Comparison of ENCODE assay signal across 19 cellular contexts in genomic region chr7:47906883-47907282, GRCh38. TPM values are rescaled to one million over a fixed set of nuclear protein-coding genes. Genes with fewer than 3 reads are reported as not detected.
DNase-seq lines count a peak whose midpoint lies in the region; ATAC-seq, FAIRE-seq and TF ChIP-seq lines count a peak whose summit lies in the region.
"Had no signal": no experiment of that assay in that cellular context is flagged by ENCODE, and none has a peak within 500 bp of the region (broad histone marks: within the 10 kb centered on the region; RNA-seq: fewer than 3 reads in every experiment).

No MANE protein-coding gene starts in this region.

- H3K36me3 ChIP-seq in Panc1 (ENCODE audit: control insufficient read depth, insufficient read depth, low read length): no peaks in the 10 kb centered on the region
- no peaks in the 10 kb centered on the region for H3K36me3 ChIP-seq in HepG2 (replicated peaks in 1 of 2; ENCODE audit: control insufficient read depth in 1 of 2, insufficient read depth in 2 of 2, low read length in 2 of 2)

- no peak overlapping the region for H2AFZ ChIP-seq in HepG2 (ENCODE audit: low read length)

- POLR2A ChIA-PET in Panc1 (lab: Charles Lee) (no interaction called here), HepG2 (lab: Yijun Ruan, JAX) (no interaction called here)

- DNase-seq in LNCaP clone FGC (ENCODE audit: low read depth) (peak; percentile 92), Panc1 (ENCODE audit: low read depth, low spot score) (no peak), HepG2 (ENCODE audit: low spot score) (peak; percentile 15), ACHN (no peak), GM12892 (ENCODE audit: insufficient read length) (no peak)
- DNase-seq: AML-193; Caco-2; CD4-positive, alpha-beta T cell; GOT3; H7; HFFc6 had no signal

- in situ Hi-C loops in Panc1 (cut with HindIII; ENCODE audit: low pct_unique_long_range_greater_than_20kb, low sequenced_read_pairs) (no loop called here), HepG2 (cut with HindIII; ENCODE audit: extremely low pct_ligation_motif_present, low pct_unique_long_range_greater_than_20kb) (no loop called here), ACHN (cut with HindIII; ENCODE audit: low pct_ligation_motif_present, low pct_unique_long_range_greater_than_20kb, low sequenced_read_pairs) (no loop called here)

- TF ChIP-seq EP300 in HepG2 (IDR thresholded peaks at IDR 0.05; ENCODE audit: low read depth in 2 of 2, low read length in 2 of 2): no peak
- TF ChIP-seq EP300 in HepG2 (CRISPR knock-in tag; IDR thresholded peaks at IDR 0.05; ENCODE audit: borderline replicate concordance): no peak

- CTCF ChIA-PET in Panc1 (lab: Charles Lee) (no interaction called here), HepG2 (lab: Yijun Ruan, JAX; ENCODE audit: low intra/inter-chr PET ratio, low total read pairs) (no interaction called here)

- no peak for TF ChIP-seq POLR2A in HepG2 (IDR thresholded peaks at IDR 0.05; ENCODE audit: insufficient read depth in 1 of 2, low read depth in 2 of 2, low read length in 2 of 2)
- no peak for TF ChIP-seq POLR2A in GM12892 (IDR thresholded peaks at IDR 0.05; ENCODE audit: low read depth, low read length)

- TF ChIP-seq CTCF in LNCaP clone FGC (IDR thresholded peaks at IDR 0.05; ENCODE audit: control insufficient read depth, extremely low read depth, insufficient read depth) (no peak), Panc1 (IDR thresholded peaks at IDR 0.05) (no peak), HepG2 (CRISPR knock-in tag; IDR thresholded peaks at IDR 0.05) (no peak)

- 0 out of 2 replicates have a peak, but pooled peaks have one; percentile 11 for ATAC-seq in Panc1
- ATAC-seq in HepG2: no peak
- no peak for ATAC-seq in GM18873 (IDR thresholded peaks at IDR 0.05; ENCODE audit: low FRiP score, unreplicated experiment)
- ATAC-seq: HCT116 had no signal

- H3K27ac ChIP-seq in Panc1 (ENCODE audit: low read length) (no peak overlapping the region), HepG2 (ENCODE audit: extremely low read length, insufficient read depth, low read length) (no peak overlapping the region)
- H3K27ac ChIP-seq: C4-2B, HL-60 had no signal

- 0% methylated on average over 3 of the region's 3 CpGs for WGBS in HepG2 (ENCODE audit: low lambda C conversion rate)

- H3K9me3 ChIP-seq in Panc1 (ENCODE audit: control insufficient read depth, insufficient read depth, low read depth, low read length) (no peaks in the 10 kb centered on the region), HepG2 (ENCODE audit: low read length) (no peaks in the 10 kb centered on the region)
- H3K9me3 ChIP-seq: Caco-2 had no signal

- H3K9ac ChIP-seq in HepG2 (ENCODE audit: insufficient read depth, low read depth, low read length): no peak overlapping the region

- no peak for TF ChIP-seq RAD21 in HepG2 (CRISPR knock-in tag; IDR thresholded peaks at IDR 0.05)

- H3K4me3 ChIP-seq in LNCaP clone FGC (ENCODE audit: low read depth, low read length) (no peak overlapping the region), Panc1 (ENCODE audit: low read depth in 2 of 2, low read length in 2 of 2) (no peak overlapping the region), HepG2 (replicated peaks in 1 of 3; ENCODE audit: insufficient read depth in 1 of 3, low read depth in 2 of 3, low read length in 3 of 3) (no peak overlapping the region)

- intact Hi-C loops in Panc1 (cut with micrococcal nuclease; ENCODE audit: unreplicated experiment): no loop called here
- intact Hi-C loops in HepG2 (cut with micrococcal nuclease; ENCODE audit: unreplicated experiment): no loop called here

- no peaks in the 10 kb centered on the region for H3K79me2 ChIP-seq in HepG2 (ENCODE audit: insufficient read depth, low read length)

- BruUV-seq in Panc1 (replicated peaks; lab: Mats Ljungman, UMichigan) (no TSS peak), HepG2 (replicated peaks; lab: Mats Ljungman, UMichigan) (no TSS peak)

- H4K20me1 ChIP-seq in HepG2 (ENCODE audit: insufficient read depth, low read length): no peaks in the 10 kb centered on the region

- FAIRE-seq in HepG2 (lab: Jason Lieb, UNC): no peak
- no peak for FAIRE-seq in GM12892 (lab: Jason Lieb, UNC)
- FAIRE-seq: A204.1, G401.6, GM12891, GM18507 had no signal

- H3K27me3 ChIP-seq in Panc1 (ENCODE audit: control insufficient read depth, insufficient read depth, low read length): no peaks in the 10 kb centered on the region
- no peaks in the 10 kb centered on the region for H3K27me3 ChIP-seq in HepG2 (ENCODE audit: control insufficient read depth in 1 of 2, insufficient read depth in 2 of 2, low read length in 2 of 2)

- H3K4me1 ChIP-seq in Panc1 (ENCODE audit: control insufficient read depth, insufficient read depth, low read length) (peaks cover 11% of the 10 kb centered on the region; the same call in 1 of the 2 replicates), HepG2 (ENCODE audit: insufficient read depth, low read length) (peaks cover 7% of the 10 kb centered on the region; the same call in 1 of the 2 replicates)
- H3K4me1 ChIP-seq: Caco-2 had no signal

- H3K4me2 ChIP-seq in HepG2 (ENCODE audit: low read depth, low read length): no peak overlapping the region

TF ChIP-seq in HepG2, 621 proteins besides CTCF, POLR2A, EP300 and RAD21:
- no peak for TF ChIP-seq ZNF747 (CRISPR knock-in tag; IDR thresholded peaks at IDR 0.05; ENCODE audit: borderline replicate concordance)
- no peak for TF ChIP-seq CC2D1A (CRISPR knock-in tag; IDR thresholded peaks at IDR 0.05)
TF ChIP-seq in HepG2: peak in this region for 0.

RNA-seq across cellular contexts. Expression of gene PKD1L1, which starts 41.4 kb away (rescaled TPM):
- total RNA-seq in Panc1 (2021; ENCODE audit: unreplicated experiment) (2.2 TPM), HepG2 (2016; rRNA removed; fragmentation: Illumina TruSeq; extraction: Trizol) (not detected in 2 replicates)
- polyA plus RNA-seq in Panc1 (2012; ENCODE audit: insufficient read length): 2.5 TPM
- total RNA-seq in HepG2 (2016; cell fraction: cytosol; rRNA removed; fragmentation: Illumina TruSeq; extraction: Trizol; ENCODE audit: low read depth): not detected in 2 replicates
- total RNA-seq in HepG2 (2016; cell fraction: insoluble cytoplasmic fraction; rRNA removed; fragmentation: Illumina TruSeq; extraction: Trizol): 0.02 TPM in 1 of 2 replicates, not detected in the other
- total RNA-seq in HepG2 (2016; cell fraction: membrane; rRNA removed; fragmentation: Illumina TruSeq; extraction: Trizol): 0.03 TPM in 1 of 2 replicates, not detected in the other
- 0.06 TPM in 1 of 2 replicates, not detected in the other for total RNA-seq in HepG2 (2016; cell fraction: nucleus; rRNA removed; fragmentation: Illumina TruSeq; extraction: Trizol)
- polyA plus RNA-seq in HepG2 (2011; rRNA removed): 0.01 TPM in 2 replicates
- 0.04 TPM in 1 of 2 replicates, not detected in the other for polyA plus RNA-seq in HepG2 (2011; cell fraction: cytosol; rRNA removed)
- polyA plus RNA-seq in HepG2 (2011; cell fraction: nucleus; rRNA removed): 0.09 and 0.11 TPM in 2 replicates
- polyA plus RNA-seq in HepG2 (2012): 0.03 TPM in 1 of 2 replicates, not detected in the other
- polyA plus RNA-seq in HepG2 (2016; cell fraction: cytosol; fragmentation: Illumina TruSeq; extraction: Trizol; ENCODE audit: low read depth): not detected in 2 replicates
- polyA plus RNA-seq in HepG2 (2016; cell fraction: insoluble cytoplasmic fraction; fragmentation: Illumina TruSeq; extraction: Trizol; ENCODE audit: low read depth): not detected in 2 replicates
- polyA plus RNA-seq in HepG2 (2016; cell fraction: membrane; fragmentation: Illumina TruSeq; extraction: Trizol; ENCODE audit: low read depth): not detected in 2 replicates
- not detected in 2 replicates for polyA plus RNA-seq in HepG2 (2016; cell fraction: nucleus; fragmentation: Illumina TruSeq; extraction: Trizol; ENCODE audit: insufficient read depth, low read depth)
- polyA minus RNA-seq in HepG2 (2011; rRNA and poly(A)+ RNA removed; ENCODE audit: low replicate concordance): 0.02 and 0.50 TPM in 2 replicates
- not detected in 2 replicates for polyA minus RNA-seq in HepG2 (2011; cell fraction: cytosol; rRNA and poly(A)+ RNA removed)
- 0.12 and 0.13 TPM in 2 replicates for polyA minus RNA-seq in HepG2 (2011; cell fraction: nucleus; rRNA and poly(A)+ RNA removed)
- not detected for polyA plus RNA-seq in GM12892 (2012; ENCODE audit: missing spikeins)

Comparison
In these comparisons a context has a peak if more than half of its experiments do, and no peak if none do; other contexts are left out.
1. DNase-seq: peak in LNCaP clone FGC (single experiment) and HepG2 (single experiment); none in Panc1 (single experiment), ACHN (single experiment) and GM12892 (single experiment).